Comparison of ENCODE assay signal across 6 cellular contexts in genomic region chrX:48956728-48957414, GRCh38. TPM values are rescaled to one million over a fixed set of nuclear protein-coding genes. Genes with fewer than 3 reads are reported as not detected.
DNase-seq lines count a peak whose midpoint lies in the region; ATAC-seq and TF ChIP-seq lines count a peak whose summit lies in the region.

No MANE protein-coding gene starts in this region.

- peaks cover 49% of the 10 kb centered on the region for H4K20me1 ChIP-seq in SK-N-SH (ENCODE audit: insufficient read depth)

- H3K9me3 Mint-ChIP-seq in Caco-2 (ENCODE audit: unreplicated experiment), result no peaks in the 10 kb centered on the region

- DNase-seq in Caco-2 (peak in 1 of 2 experiments; percentile 6), SK-N-SH (no peak), skeletal muscle cell (ENCODE audit: low read depth) (no peak)
- peak; percentile 45 to 49 (median 48) for DNase-seq in effector memory CD4-positive, alpha-beta T cell

- H3K27me3 ChIP-seq in Caco-2 (replicated peaks; ENCODE audit: control insufficient read depth, insufficient read depth, low read length) (no peaks in the 10 kb centered on the region), SK-N-SH (ENCODE audit: insufficient read depth) (no peaks in the 10 kb centered on the region)
- H3K27me3 ChIP-seq in effector memory CD4-positive, alpha-beta T cell (replicated peaks; ENCODE audit: control insufficient read depth, insufficient read depth, low read length, poor library complexity, severe bottlenecking), result no peaks in the 10 kb centered on the region

- peak overlapping the region; percentile 68 for H3K4me3 Mint-ChIP-seq in Caco-2 (ENCODE audit: unreplicated experiment)

- ATAC-seq in GM21515 (IDR thresholded peaks at IDR 0.05; ENCODE audit: unreplicated experiment) (no peak), HG02623 (IDR thresholded peaks at IDR 0.05; ENCODE audit: unreplicated experiment) (no peak)

- H3K36me3 ChIP-seq in Caco-2 (ENCODE audit: control insufficient read depth, insufficient read depth, low read length) (no peaks in the 10 kb centered on the region; the same call in 1 of the 2 replicates), SK-N-SH (replicated peaks in 1 of 2; ENCODE audit: control insufficient read depth in 1 of 2, insufficient read depth in 2 of 2, low read length in 1 of 2) (peaks cover 12 to 24% of the 10 kb centered on the region in 2 experiments)
- H3K36me3 ChIP-seq in effector memory CD4-positive, alpha-beta T cell (ENCODE audit: control insufficient read depth, insufficient read depth, low read length), result peaks cover 10% of the 10 kb centered on the region

- peak overlapping the region; percentile 83 for H3K4me2 ChIP-seq in SK-N-SH

- H3K4me1 ChIP-seq in Caco-2 (no peaks in the 10 kb centered on the region), SK-N-SH (ENCODE audit: control insufficient read depth in 1 of 2, insufficient read depth in 2 of 2, low read depth in 1 of 2, low read length in 1 of 2) (peaks cover 10 to 46% of the 10 kb centered on the region in 2 experiments; a peak in 3 of 4 replicates)
- peaks cover 17% of the 10 kb centered on the region for H3K4me1 ChIP-seq in effector memory CD4-positive, alpha-beta T cell (ENCODE audit: control insufficient read depth, insufficient read depth, low read length, poor library complexity, severe bottlenecking)

- no peaks in the 10 kb centered on the region for H3F3A ChIP-seq in SK-N-SH (replicated peaks; ENCODE audit: insufficient read depth)

- no peak overlapping the region for H2AFZ ChIP-seq in SK-N-SH (ENCODE audit: low read depth)

- H3K27ac Mint-ChIP-seq in Caco-2 (ENCODE audit: unreplicated experiment), result no peak overlapping the region

- intact Hi-C loops in Caco-2 (cut with micrococcal nuclease; ENCODE audit: unreplicated experiment), result loop anchor here (2.0 kb wide), 1 partner anchor 38 kb away; the partner anchor contains the start of gene PIM2

- no peaks in the 10 kb centered on the region for H3K27me3 Mint-ChIP-seq in Caco-2 (ENCODE audit: insufficient read depth, unreplicated experiment)

- peaks cover 53% of the 10 kb centered on the region for H3K79me2 ChIP-seq in SK-N-SH (ENCODE audit: insufficient read depth)

- TF ChIP-seq CTCF in Caco-2 (IDR thresholded peaks at IDR 0.05; ENCODE audit: insufficient read depth in 1 of 2, low read depth in 1 of 2, low read length in 1 of 2, severe bottlenecking in 1 of 2, unreplicated experiment in 1 of 2) (no peak), SK-N-SH (IDR thresholded peaks at IDR 0.05) (no peak)

- H3K4me1 Mint-ChIP-seq in Caco-2 (ENCODE audit: low read depth, unreplicated experiment), result peaks cover 13% of the 10 kb centered on the region

- H3K4me3 ChIP-seq in Caco-2 (ENCODE audit: low read depth, low read length), result peak overlapping the region; percentile 73
- peak overlapping the region; percentile 79 to 93 for H3K4me3 ChIP-seq in SK-N-SH (ENCODE audit: low read depth in 2 of 2, low read length in 1 of 2)
- H3K4me3 ChIP-seq in effector memory CD4-positive, alpha-beta T cell (ENCODE audit: insufficient read depth, low read depth, low read length, poor library complexity, severe bottlenecking), result peak overlapping the region; percentile 64
- H3K4me3 ChIP-seq in skeletal muscle cell (ENCODE audit: low read depth, low read length), result peak overlapping the region; percentile 51

- peak overlapping the region; percentile 35 to 99 for H3K27ac ChIP-seq in SK-N-SH (ENCODE audit: low read depth in 2 of 2, low read length in 1 of 2)
- peak overlapping the region; percentile 92 for H3K27ac ChIP-seq in effector memory CD4-positive, alpha-beta T cell (ENCODE audit: insufficient read depth, low read length, poor library complexity, severe bottlenecking)

- POLR2A ChIA-PET in Caco-2 (lab: Charles Lee), result no interaction called here
- POLR2A ChIA-PET in SK-N-SH (lab: Yijun Ruan, JAX), result interaction anchor here (0.5 kb wide), 1 partner anchor 213 kb away, joined by 4 read pairs; no protein-coding TSS in a partner anchor

- no peak for TF ChIP-seq RAD21 in SK-N-SH (IDR thresholded peaks at IDR 0.05; ENCODE audit: low read length)

- WGBS in SK-N-SH (ENCODE audit: low lambda C conversion rate), result under 1% methylated on average over 12 of the region's 61 CpGs

- CTCF ChIA-PET in Caco-2 (lab: Charles Lee) (no interaction called here), SK-N-SH (lab: Yijun Ruan, JAX) (interaction anchor here (1.3 to 2.9 kb wide), 4 partner anchors 10 to 805 kb away, joined by 3 to 12 read pairs (median 4); no protein-coding TSS in a partner anchor)

- H3K9me3 ChIP-seq in Caco-2 (no peaks in the 10 kb centered on the region), SK-N-SH (no peaks in the 10 kb centered on the region)
- H3K9me3 ChIP-seq in effector memory CD4-positive, alpha-beta T cell (ENCODE audit: control insufficient read depth, low read length), result no peaks in the 10 kb centered on the region

- BruUV-seq in Caco-2 (replicated peaks; lab: Mats Ljungman, UMichigan), result TSS peak; percentile 19

- TF ChIP-seq EP300 in SK-N-SH (IDR thresholded peaks at IDR 0.05; ENCODE audit: borderline replicate concordance in 1 of 2, low read depth in 1 of 2, low read length in 1 of 2), result no peak

- H3K36me3 Mint-ChIP-seq in Caco-2 (ENCODE audit: insufficient read depth, unreplicated experiment), result peaks cover 11% of the 10 kb centered on the region

- H3K9me2 ChIP-seq in SK-N-SH, result no peaks in the 10 kb centered on the region

- peak overlapping the region; percentile 97 for H3K9ac ChIP-seq in SK-N-SH

TF ChIP-seq in SK-N-SH, 30 proteins besides CTCF, POLR2A, EP300 and RAD21 (continues in another document):
- no peak for TF ChIP-seq USF1 (IDR thresholded peaks at IDR 0.05; ENCODE audit: borderline replicate concordance, low read depth)
- TF ChIP-seq RXRA (IDR thresholded peaks at IDR 0.05; ENCODE audit: borderline replicate concordance, low read depth), result no peak
- no peak for TF ChIP-seq MEF2A (IDR thresholded peaks at IDR 0.05; ENCODE audit: borderline replicate concordance, low read depth)
- TF ChIP-seq TEAD4 (IDR thresholded peaks at IDR 0.05; ENCODE audit: borderline replicate concordance, insufficient read depth), result no peak
- no peak for TF ChIP-seq USF2 (IDR thresholded peaks at IDR 0.05; ENCODE audit: borderline replicate concordance, low read depth, low read length)
- no peak for TF ChIP-seq YY1 (IDR thresholded peaks at IDR 0.05; ENCODE audit: low read depth)
- TF ChIP-seq CHD2 (IDR thresholded peaks at IDR 0.05; ENCODE audit: low read length, partially characterized antibody), result no peak
- TF ChIP-seq GABPA (IDR thresholded peaks at IDR 0.05; ENCODE audit: low read depth), result no peak

RNA-seq across cellular contexts. Expression of gene OTUD5, which starts 0.5 kb away (rescaled TPM):
- total RNA-seq in Caco-2 (2022), result 40.1 and 40.6 TPM in 2 replicates
- polyA plus RNA-seq in SK-N-SH (2012; rRNA removed), result 90.4 and 97.0 TPM in 2 replicates
- 56.0 and 68.5 TPM in 2 replicates for polyA plus RNA-seq in SK-N-SH (2012; cell fraction: cytosol; rRNA removed)
- 173 and 194 TPM in 2 replicates for polyA plus RNA-seq in SK-N-SH (2012; cell fraction: nucleus; rRNA removed)

RNA-seq across cellular contexts. Expression of gene KCND1, which starts 14.8 kb away (rescaled TPM):
- total RNA-seq in Caco-2 (2022), result 0.88 and 0.97 TPM in 2 replicates
- 0.99 and 1.2 TPM in 2 replicates for polyA plus RNA-seq in SK-N-SH (2012; rRNA removed)
- 0.68 and 0.93 TPM in 2 replicates for polyA plus RNA-seq in SK-N-SH (2012; cell fraction: cytosol; rRNA removed)
- 5.7 TPM in 2 replicates for polyA plus RNA-seq in SK-N-SH (2012; cell fraction: nucleus; rRNA removed)

RNA-seq across cellular contexts. Expression of gene PIM2, which starts 38.0 kb away (rescaled TPM):
- 12.0 and 13.9 TPM in 2 replicates for total RNA-seq in Caco-2 (2022)
- polyA plus RNA-seq in SK-N-SH (2012; rRNA removed), result 12.3 and 14.5 TPM in 2 replicates
- polyA plus RNA-seq in SK-N-SH (2012; cell fraction: cytosol; rRNA removed), result 8.6 and 9.4 TPM in 2 replicates
- 25.4 and 34.3 TPM in 2 replicates for polyA plus RNA-seq in SK-N-SH (2012; cell fraction: nucleus; rRNA removed)

RNA-seq across cellular contexts. Expression of gene GRIPAP1, which starts 45.2 kb away (rescaled TPM):
- 43.1 and 43.6 TPM in 2 replicates for total RNA-seq in Caco-2 (2022)
- polyA plus RNA-seq in SK-N-SH (2012; rRNA removed), result 63.6 and 66.9 TPM in 2 replicates
- 39.7 and 47.3 TPM in 2 replicates for polyA plus RNA-seq in SK-N-SH (2012; cell fraction: cytosol; rRNA removed)
- polyA plus RNA-seq in SK-N-SH (2012; cell fraction: nucleus; rRNA removed), result 172 and 184 TPM in 2 replicates

RNA-seq across cellular contexts. Expression of gene SLC35A2, which starts 45.4 kb away (rescaled TPM):
- 58.8 and 61.4 TPM in 2 replicates for total RNA-seq in Caco-2 (2022)
- polyA plus RNA-seq in SK-N-SH (2012; rRNA removed), result 71.3 and 79.3 TPM in 2 replicates
- 44.0 and 51.9 TPM in 2 replicates for polyA plus RNA-seq in SK-N-SH (2012; cell fraction: cytosol; rRNA removed)
- polyA plus RNA-seq in SK-N-SH (2012; cell fraction: nucleus; rRNA removed), result 59.9 and 70.5 TPM in 2 replicates

Comparison
In these comparisons a context has a peak if more than half of its experiments do, and no peak if none do; other contexts are left out.
1. DNase-seq: peak in effector memory CD4-positive, alpha-beta T cell (3 of 3); none in SK-N-SH (single experiment) and skeletal muscle cell (single experiment).
2. Peak in every context shown above with its lines, with median percentiles within 50 percentile points of each other: H3K4me3 ChIP-seq.